ENCODE assay signal across 20 cellular contexts in the genomic region with DNA sequence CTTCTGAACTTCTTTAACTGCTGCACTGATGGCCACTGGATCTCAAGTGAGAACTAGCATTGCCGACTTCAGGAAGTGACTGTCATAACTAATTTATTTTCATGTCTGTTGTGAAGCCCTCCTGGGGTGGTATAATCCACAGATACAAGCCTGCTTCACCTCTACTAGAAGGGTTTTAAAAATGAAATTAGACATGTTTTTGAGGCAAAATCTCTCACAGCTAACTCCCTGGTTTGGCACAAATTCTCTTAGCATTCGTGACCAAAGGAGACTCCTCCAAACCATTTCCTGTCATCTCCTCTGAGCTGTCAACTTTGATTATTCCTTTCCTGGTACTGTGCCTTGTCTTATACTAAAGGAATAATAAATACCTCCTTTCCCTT.
"Had no signal": no experiment of that assay in that cellular context is flagged by ENCODE, and none has a peak within 500 bp of the region (broad histone marks: within the 10 kb centered on the region; RNA-seq: fewer than 3 reads in every experiment).

No MANE protein-coding gene starts in this region.

- H3K4me3 ChIP-seq: esophagus muscularis mucosa, gastrocnemius medialis, heart right ventricle, right atrium auricular region, tibial artery, upper lobe of left lung, uterus had no signal

- H3K9me3 ChIP-seq: esophagus muscularis mucosa, gastrocnemius medialis, neutrophil, tibial artery, upper lobe of left lung, uterus had no signal

- FAIRE-seq: islet of Langerhans, small intestine had no signal

- H3K4me3 Mint-ChIP-seq: dendritic cell treated with granulocyte-macrophage colony-stimulating factor and Interleukin-4, amounts not matched to agents 40 ng/mL and 50 ng/mL, for 4 days; effector memory CD8-positive, alpha-beta T cell; nephron progenitor cell had no signal

- H3K4me1 ChIP-seq: esophagus muscularis mucosa, gastrocnemius medialis, right atrium auricular region, tibial artery, upper lobe of left lung, uterus had no signal

- DNase-seq: effector memory CD8-positive, alpha-beta T cell; gastrocnemius medialis; heart right ventricle; hypothalamus; kidney glomerular epithelial cell; naive thymus-derived CD4-positive, alpha-beta T cell; nephron progenitor cell; posterior cingulate gyrus; small intestine; stimulated activated CD4-positive, alpha-beta T cell treated with anti-CD3 and anti-CD28 coated beads, Interleukin-12 subunit alpha, Interleukin-12 subunit beta, amount 100 ng/mL, for 4 hours; stimulated activated naive CD8-positive, alpha-beta T cell treated with anti-CD3 and anti-CD28 coated beads, Interleukin-15, Interleukin-2, amounts not matched to agents 100 U/mL and 50 U/mL, for 24 hours; tibial artery; upper lobe of left lung; uterus had no signal

- H3K36me3 Mint-ChIP-seq: naive thymus-derived CD4-positive, alpha-beta T cell had no signal

- H3K27me3 ChIP-seq: right atrium auricular region, upper lobe of left lung, uterus had no signal

- H3K36me3 ChIP-seq: esophagus muscularis mucosa, gastrocnemius medialis, heart right ventricle, neutrophil, right atrium auricular region, tibial artery, upper lobe of left lung, uterus had no signal

- H3K9me3 Mint-ChIP-seq: dendritic cell treated with granulocyte-macrophage colony-stimulating factor and Interleukin-4, amounts not matched to agents 40 ng/mL and 50 ng/mL, for 4 days; effector memory CD8-positive, alpha-beta T cell had no signal

- H3K27ac Mint-ChIP-seq: dendritic cell treated with granulocyte-macrophage colony-stimulating factor and Interleukin-4, amounts not matched to agents 40 ng/mL and 50 ng/mL, for 4 days; effector memory CD8-positive, alpha-beta T cell; nephron progenitor cell had no signal

- H3K27ac ChIP-seq: epithelial cell of prostate, esophagus muscularis mucosa, gastrocnemius medialis, heart right ventricle, neutrophil, right atrium auricular region, tibial artery, upper lobe of left lung, uterus had no signal

- ATAC-seq: effector memory CD8-positive, alpha-beta T cell; gastrocnemius medialis; heart right ventricle; naive thymus-derived CD4-positive, alpha-beta T cell; stimulated activated naive CD8-positive, alpha-beta T cell treated with anti-CD3 and anti-CD28 coated beads, Interleukin-15, Interleukin-2, amounts not matched to agents 100 U/mL and 50 U/mL, for 24 hours had no signal
